In the genomic region with DNA sequence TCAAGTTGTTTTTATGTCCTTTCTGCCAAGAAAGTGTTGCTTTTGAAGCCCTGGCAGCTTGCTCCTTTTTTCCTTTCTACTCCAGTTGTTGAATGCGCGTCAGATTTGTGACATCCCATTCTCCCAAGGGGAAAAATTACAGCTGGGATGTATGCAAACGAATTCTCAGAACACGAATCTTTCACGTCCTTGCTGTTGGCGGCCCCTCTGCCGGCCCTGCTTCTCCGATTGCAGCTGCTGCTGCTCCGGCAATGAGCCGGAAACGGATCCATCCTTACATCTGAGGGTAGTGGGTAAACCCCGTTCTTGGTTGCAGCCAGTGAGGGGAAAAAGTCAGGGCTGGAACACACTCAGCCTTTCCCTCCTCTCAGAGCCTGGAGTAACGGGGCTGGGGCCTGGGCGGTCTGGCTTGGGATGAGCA, we compare ENCODE assay signal across 14 cellular contexts.
"Had no signal": no experiment of that assay in that cellular context is flagged by ENCODE, and none has a peak within 500 bp of the region (broad histone marks: within the 10 kb centered on the region; RNA-seq: fewer than 3 reads in every experiment).

No MANE protein-coding gene starts in this region.

- H3K36me3 ChIP-seq: lower lobe of right lung, suprapubic skin had no signal

- H3K9me3 ChIP-seq: lower lobe of right lung, suprapubic skin had no signal

- H3K4me3 ChIP-seq: lower lobe of right lung, suprapubic skin had no signal

- H3K4me1 ChIP-seq: lower lobe of right lung, suprapubic skin had no signal

- DNase-seq: activated CD4-positive, alpha-beta T cell treated with anti-CD3 and anti-CD28 coated beads, Interleukin-2, amount 50 U/mL, for 4 hours; activated naive CD4-positive, alpha-beta T cell; activated naive CD8-positive, alpha-beta T cell treated with anti-CD3 and anti-CD28 coated beads for 36 hours; activated T-cell treated with anti-CD3 and anti-CD28 coated beads for 4 hours; amniotic stem cell; endodermal cell; foreskin fibroblast; glutamatergic neuron; hippocampal formation; left cardiac atrium; lower lobe of right lung; nucleus accumbens had no signal

- H3K27ac ChIP-seq: epithelial cell of prostate, lower lobe of right lung, suprapubic skin had no signal
